ENCODE assay signal across 1 cellular context in the genomic region with DNA sequence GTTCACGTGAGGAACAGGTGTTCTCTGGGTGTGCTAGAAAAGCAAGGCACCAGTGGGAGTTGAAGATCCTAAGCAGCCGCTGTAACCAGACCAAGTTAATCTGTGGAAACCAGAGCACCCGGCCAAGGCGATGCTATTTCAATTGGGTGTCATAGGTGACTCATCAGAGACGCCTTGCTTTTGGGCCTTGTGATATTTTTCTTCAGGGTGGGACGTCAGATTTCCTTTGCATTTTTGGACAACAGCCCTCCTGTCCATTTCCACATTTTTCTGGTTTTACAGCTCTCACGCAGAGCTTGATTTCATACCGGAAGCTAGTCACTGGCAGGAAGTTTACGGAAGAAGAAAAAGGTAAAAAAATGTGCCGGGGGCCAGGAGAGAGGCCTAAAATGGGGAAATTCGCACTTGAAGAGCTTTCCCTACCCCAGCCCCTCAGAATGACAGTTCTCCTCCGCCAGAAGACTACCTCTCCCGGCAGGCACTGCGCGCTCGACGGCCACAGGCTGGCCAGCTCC.
TF ChIP-seq lines count a peak whose summit lies in the region.

No MANE protein-coding gene starts in this region.

TF ChIP-seq in K562, 482 proteins besides CTCF, POLR2A, EP300 and RAD21 (continued from another document):
- TF ChIP-seq, protein P1, sequence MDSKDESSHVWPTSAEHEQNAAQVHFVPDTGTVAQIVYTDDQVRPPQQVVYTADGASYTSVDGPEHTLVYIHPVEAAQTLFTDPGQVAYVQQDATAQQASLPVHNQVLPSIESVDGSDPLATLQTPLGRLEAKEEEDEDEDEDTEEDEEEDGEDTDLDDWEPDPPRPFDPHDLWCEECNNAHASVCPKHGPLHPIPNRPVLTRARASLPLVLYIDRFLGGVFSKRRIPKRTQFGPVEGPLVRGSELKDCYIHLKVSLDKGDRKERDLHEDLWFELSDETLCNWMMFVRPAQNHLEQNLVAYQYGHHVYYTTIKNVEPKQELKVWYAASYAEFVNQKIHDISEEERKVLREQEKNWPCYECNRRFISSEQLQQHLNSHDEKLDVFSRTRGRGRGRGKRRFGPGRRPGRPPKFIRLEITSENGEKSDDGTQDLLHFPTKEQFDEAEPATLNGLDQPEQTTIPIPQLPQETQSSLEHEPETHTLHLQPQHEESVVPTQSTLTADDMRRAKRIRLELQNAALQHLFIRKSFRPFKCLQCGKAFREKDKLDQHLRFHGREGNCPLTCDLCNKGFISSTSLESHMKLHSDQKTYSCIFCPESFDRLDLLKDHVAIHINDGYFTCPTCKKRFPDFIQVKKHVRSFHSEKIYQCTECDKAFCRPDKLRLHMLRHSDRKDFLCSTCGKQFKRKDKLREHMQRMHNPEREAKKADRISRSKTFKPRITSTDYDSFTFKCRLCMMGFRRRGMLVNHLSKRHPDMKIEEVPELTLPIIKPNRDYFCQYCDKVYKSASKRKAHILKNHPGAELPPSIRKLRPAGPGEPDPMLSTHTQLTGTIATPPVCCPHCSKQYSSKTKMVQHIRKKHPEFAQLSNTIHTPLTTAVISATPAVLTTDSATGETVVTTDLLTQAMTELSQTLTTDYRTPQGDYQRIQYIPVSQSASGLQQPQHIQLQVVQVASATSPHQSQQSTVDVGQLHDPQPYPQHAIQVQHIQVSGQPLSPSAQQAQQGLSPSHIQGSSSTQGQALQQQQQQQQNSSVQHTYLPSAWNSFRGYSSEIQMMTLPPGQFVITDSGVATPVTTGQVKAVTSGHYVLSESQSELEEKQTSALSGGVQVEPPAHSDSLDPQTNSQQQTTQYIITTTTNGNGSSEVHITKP (IDR thresholded peaks at IDR 0.05; ENCODE audit: partially characterized antibody) = peak; percentile 57
- TF ChIP-seq KDM1A (IDR thresholded peaks at IDR 0.05) (peak in 1 of 2 experiments; percentile 54; a peak in 1 of 4 replicates), TARDBP (IDR thresholded peaks at IDR 0.05) (no peak), BHLHE40 (IDR thresholded peaks at IDR 0.05; ENCODE audit: low read length) (peak; percentile 59), PPARD (CRISPR knock-in tag; IDR thresholded peaks at IDR 0.05) (no peak), JUND (IDR thresholded peaks at IDR 0.05; ENCODE audit: borderline replicate concordance, low read depth, low read length) (peak; percentile 79), JUND (tag; IDR thresholded peaks at IDR 0.05; ENCODE audit: borderline replicate concordance, low read depth, low read length) (peak; percentile 83), CBFA2T2 (conservative IDR thresholded peaks at IDR 0.05) (peak; percentile 45), HDAC2 (IDR thresholded peaks at IDR 0.05) (0 out of 2 replicates have a peak, but pooled peaks have one; percentile 24), SMAD3 (CRISPR knock-in tag; conservative IDR thresholded peaks at IDR 0.05) (no peak), MTA3 (IDR thresholded peaks at IDR 0.05; ENCODE audit: borderline replicate concordance) (no peak), MEF2D (tag; conservative IDR thresholded peaks at IDR 0.05; ENCODE audit: low read depth) (0 out of 2 replicates have a peak, but pooled peaks have one; percentile 37), ATF7 (IDR thresholded peaks at IDR 0.05) (0 out of 2 replicates have a peak, but pooled peaks have one; percentile 42), CBFA2T3 (IDR thresholded peaks at IDR 0.05) (peak; percentile 71), TCF3 (CRISPR knock-in tag; IDR thresholded peaks at IDR 0.05) (peak; percentile 41), TEAD4 (IDR thresholded peaks at IDR 0.05; ENCODE audit: low read length) (peak; percentile 48), TEAD4 (CRISPR knock-in tag; IDR thresholded peaks at IDR 0.05; ENCODE audit: borderline replicate concordance) (no peak), SMARCA4 (IDR thresholded peaks at IDR 0.05) (peak; percentile 21; the same call in 1 of the 2 replicates), ZNF589 (CRISPR knock-in tag; IDR thresholded peaks at IDR 0.05; ENCODE audit: low read depth) (no peak), FOSL1 (tag; conservative IDR thresholded peaks at IDR 0.05) (peak; percentile 93), DPF2 (IDR thresholded peaks at IDR 0.05) (peak; percentile 50; the same call in 1 of the 2 replicates), CXXC5 (CRISPR knock-in tag; IDR thresholded peaks at IDR 0.05) (peak; percentile 2; the same call in 1 of the 2 replicates), ATF1 (CRISPR knock-in tag; IDR thresholded peaks at IDR 0.05) (no peak), ATF1 (tag; IDR thresholded peaks at IDR 0.05) (peak; percentile 76), ELF1 (tag; IDR thresholded peaks at IDR 0.05) (peak; percentile 45; the same call in 1 of the 2 replicates), MAZ (CRISPR knock-in tag; conservative IDR thresholded peaks at IDR 0.05 in 1 of 2, IDR thresholded peaks at IDR 0.05 in 1 of 2) (no peak), NFIC (IDR thresholded peaks at IDR 0.05) (peak; percentile 17; the same call in 1 of the 2 replicates), HLTF (IDR thresholded peaks at IDR 0.05) (no peak), TRIM24 (IDR thresholded peaks at IDR 0.05) (0 out of 4 replicates have a peak, but pooled peaks of 1 of the 2 experiments have one; percentile 22), ZFX (CRISPR knock-in tag; IDR thresholded peaks at IDR 0.05) (peak; percentile 83), TAL1 (IDR thresholded peaks at IDR 0.05) (peak; percentile 22; the same call in 1 of the 2 replicates), ARID1B (IDR thresholded peaks at IDR 0.05) (peak; percentile 53)
- TF ChIP-seq, protein P2, sequence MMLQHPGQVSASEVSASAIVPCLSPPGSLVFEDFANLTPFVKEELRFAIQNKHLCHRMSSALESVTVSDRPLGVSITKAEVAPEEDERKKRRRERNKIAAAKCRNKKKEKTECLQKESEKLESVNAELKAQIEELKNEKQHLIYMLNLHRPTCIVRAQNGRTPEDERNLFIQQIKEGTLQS (IDR thresholded peaks at IDR 0.05) = peak; percentile 91
- TF ChIP-seq, protein P2 (CRISPR knock-in tag; conservative IDR thresholded peaks at IDR 0.05) = no peak
- TF ChIP-seq, protein P3, sequence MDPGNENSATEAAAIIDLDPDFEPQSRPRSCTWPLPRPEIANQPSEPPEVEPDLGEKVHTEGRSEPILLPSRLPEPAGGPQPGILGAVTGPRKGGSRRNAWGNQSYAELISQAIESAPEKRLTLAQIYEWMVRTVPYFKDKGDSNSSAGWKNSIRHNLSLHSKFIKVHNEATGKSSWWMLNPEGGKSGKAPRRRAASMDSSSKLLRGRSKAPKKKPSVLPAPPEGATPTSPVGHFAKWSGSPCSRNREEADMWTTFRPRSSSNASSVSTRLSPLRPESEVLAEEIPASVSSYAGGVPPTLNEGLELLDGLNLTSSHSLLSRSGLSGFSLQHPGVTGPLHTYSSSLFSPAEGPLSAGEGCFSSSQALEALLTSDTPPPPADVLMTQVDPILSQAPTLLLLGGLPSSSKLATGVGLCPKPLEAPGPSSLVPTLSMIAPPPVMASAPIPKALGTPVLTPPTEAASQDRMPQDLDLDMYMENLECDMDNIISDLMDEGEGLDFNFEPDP (CRISPR knock-in tag; IDR thresholded peaks at IDR 0.05) = no peak
- TF ChIP-seq, protein P4, sequence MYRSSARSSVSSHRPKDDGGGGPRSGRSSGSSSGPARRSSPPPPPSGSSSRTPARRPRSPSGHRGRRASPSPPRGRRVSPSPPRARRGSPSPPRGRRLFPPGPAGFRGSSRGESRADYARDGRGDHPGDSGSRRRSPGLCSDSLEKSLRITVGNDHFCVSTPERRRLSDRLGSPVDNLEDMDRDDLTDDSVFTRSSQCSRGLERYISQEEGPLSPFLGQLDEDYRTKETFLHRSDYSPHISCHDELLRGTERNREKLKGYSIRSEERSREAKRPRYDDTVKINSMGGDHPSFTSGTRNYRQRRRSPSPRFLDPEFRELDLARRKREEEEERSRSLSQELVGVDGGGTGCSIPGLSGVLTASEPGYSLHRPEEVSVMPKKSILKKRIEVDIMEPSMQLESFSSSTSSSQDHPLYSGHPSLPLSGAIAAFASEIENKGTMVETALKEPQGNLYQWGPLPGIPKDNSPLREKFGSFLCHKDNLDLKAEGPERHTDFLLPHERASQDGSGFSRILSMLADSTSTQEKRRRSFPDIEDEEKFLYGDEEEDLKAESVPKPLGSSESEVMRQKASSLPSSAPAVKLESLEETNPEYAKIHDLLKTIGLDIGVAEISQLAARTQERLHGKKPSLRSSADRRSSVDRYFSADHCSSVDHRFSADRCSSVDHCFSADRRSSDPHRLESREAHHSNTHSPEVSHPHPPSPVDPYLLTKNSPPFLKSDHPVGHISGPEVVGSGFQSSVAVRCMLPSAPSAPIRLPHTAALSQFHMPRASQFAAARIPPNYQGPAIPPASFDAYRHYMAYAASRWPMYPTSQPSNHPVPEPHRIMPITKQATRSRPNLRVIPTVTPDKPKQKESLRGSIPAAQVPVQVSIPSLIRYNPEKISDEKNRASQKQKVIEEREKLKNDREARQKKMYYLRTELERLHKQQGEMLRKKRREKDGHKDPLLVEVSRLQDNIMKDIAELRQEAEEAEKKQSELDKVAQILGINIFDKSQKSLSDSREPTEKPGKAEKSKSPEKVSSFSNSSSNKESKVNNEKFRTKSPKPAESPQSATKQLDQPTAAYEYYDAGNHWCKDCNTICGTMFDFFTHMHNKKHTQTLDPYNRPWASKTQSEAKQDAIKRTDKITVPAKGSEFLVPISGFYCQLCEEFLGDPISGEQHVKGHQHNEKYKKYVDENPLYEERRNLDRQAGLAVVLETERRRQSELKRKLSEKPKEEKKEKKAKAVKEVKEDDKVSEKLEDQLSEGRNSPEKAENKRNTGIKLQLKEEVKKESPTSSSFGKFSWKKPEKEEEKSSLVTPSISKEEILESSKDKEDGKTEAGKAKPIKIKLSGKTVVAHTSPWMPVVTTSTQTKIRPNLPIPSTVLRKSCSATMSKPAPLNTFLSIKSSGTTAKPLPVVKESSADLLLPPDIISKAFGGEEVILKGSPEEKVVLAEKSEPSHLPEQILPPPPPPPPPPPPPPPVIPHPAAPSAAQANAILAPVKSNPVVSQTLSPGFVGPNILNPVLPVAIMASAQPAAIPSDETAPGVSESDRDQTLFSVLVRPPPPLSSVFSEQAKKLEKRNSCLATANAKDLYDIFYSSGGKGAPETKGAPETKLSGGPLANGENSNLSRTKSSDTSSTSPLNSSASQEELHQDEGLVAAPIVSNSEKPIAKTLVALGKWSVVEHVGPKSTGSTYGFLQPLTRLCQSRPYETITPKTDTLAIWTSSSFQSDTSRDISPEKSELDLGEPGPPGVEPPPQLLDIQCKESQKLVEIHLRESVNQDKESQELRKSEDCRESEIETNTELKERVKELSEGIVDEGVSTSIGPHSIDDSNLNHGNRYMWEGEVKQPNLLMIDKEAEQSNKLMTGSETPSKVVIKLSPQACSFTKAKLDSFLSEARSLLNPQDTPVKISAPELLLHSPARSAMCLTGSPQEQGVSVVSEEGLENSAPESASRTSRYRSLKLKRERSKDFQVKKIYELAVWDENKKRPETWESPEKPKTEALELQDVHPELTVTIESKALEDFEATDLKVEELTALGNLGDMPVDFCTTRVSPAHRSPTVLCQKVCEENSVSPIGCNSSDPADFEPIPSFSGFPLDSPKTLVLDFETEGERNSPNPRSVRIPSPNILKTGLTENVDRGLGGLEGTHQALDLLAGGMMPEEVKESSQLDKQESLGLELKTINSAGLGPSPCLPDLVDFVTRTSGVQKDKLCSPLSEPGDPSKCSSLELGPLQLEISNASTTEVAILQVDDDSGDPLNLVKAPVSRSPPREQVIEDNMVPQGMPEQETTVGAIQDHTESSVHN (IDR thresholded peaks at IDR 0.05; ENCODE audit: borderline replicate concordance in 1 of 2, low read depth in 1 of 2) = no peak
- TF ChIP-seq, protein P5, sequence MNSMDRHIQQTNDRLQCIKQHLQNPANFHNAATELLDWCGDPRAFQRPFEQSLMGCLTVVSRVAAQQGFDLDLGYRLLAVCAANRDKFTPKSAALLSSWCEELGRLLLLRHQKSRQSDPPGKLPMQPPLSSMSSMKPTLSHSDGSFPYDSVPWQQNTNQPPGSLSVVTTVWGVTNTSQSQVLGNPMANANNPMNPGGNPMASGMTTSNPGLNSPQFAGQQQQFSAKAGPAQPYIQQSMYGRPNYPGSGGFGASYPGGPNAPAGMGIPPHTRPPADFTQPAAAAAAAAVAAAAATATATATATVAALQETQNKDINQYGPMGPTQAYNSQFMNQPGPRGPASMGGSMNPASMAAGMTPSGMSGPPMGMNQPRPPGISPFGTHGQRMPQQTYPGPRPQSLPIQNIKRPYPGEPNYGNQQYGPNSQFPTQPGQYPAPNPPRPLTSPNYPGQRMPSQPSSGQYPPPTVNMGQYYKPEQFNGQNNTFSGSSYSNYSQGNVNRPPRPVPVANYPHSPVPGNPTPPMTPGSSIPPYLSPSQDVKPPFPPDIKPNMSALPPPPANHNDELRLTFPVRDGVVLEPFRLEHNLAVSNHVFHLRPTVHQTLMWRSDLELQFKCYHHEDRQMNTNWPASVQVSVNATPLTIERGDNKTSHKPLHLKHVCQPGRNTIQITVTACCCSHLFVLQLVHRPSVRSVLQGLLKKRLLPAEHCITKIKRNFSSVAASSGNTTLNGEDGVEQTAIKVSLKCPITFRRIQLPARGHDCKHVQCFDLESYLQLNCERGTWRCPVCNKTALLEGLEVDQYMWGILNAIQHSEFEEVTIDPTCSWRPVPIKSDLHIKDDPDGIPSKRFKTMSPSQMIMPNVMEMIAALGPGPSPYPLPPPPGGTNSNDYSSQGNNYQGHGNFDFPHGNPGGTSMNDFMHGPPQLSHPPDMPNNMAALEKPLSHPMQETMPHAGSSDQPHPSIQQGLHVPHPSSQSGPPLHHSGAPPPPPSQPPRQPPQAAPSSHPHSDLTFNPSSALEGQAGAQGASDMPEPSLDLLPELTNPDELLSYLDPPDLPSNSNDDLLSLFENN (IDR thresholded peaks at IDR 0.05; ENCODE audit: low read depth in 2 of 2, low read length in 2 of 2) = 0 out of 4 replicates have a peak, but pooled peaks of 1 of the 2 experiments have one; percentile 4
- TF ChIP-seq, protein P6, sequence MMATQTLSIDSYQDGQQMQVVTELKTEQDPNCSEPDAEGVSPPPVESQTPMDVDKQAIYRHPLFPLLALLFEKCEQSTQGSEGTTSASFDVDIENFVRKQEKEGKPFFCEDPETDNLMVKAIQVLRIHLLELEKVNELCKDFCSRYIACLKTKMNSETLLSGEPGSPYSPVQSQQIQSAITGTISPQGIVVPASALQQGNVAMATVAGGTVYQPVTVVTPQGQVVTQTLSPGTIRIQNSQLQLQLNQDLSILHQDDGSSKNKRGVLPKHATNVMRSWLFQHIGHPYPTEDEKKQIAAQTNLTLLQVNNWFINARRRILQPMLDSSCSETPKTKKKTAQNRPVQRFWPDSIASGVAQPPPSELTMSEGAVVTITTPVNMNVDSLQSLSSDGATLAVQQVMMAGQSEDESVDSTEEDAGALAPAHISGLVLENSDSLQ (IDR thresholded peaks at IDR 0.05) = peak; percentile 55
- TF ChIP-seq, protein P7, sequence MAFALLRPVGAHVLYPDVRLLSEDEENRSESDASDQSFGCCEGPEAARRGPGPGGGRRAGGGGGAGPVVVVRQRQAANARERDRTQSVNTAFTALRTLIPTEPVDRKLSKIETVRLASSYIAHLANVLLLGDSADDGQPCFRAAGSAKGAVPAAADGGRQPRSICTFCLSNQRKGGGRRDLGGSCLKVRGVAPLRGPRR (CRISPR knock-in tag; IDR thresholded peaks at IDR 0.05) = no peak
- TF ChIP-seq, protein P8, sequence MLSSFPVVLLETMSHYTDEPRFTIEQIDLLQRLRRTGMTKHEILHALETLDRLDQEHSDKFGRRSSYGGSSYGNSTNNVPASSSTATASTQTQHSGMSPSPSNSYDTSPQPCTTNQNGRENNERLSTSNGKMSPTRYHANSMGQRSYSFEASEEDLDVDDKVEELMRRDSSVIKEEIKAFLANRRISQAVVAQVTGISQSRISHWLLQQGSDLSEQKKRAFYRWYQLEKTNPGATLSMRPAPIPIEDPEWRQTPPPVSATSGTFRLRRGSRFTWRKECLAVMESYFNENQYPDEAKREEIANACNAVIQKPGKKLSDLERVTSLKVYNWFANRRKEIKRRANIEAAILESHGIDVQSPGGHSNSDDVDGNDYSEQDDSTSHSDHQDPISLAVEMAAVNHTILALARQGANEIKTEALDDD (IDR thresholded peaks at IDR 0.05) = peak; percentile 81
